In genomic region chr1:92074446-92074845, GRCh38 we compare ENCODE assay signal across 1 cellular context. TPM values are rescaled to one million over a fixed set of nuclear protein-coding genes. Genes with fewer than 3 reads are reported as not detected.
"Had no signal": no experiment of that assay in that cellular context is flagged by ENCODE, and none has a peak within 500 bp of the region (broad histone marks: within the 10 kb centered on the region; RNA-seq: fewer than 3 reads in every experiment).

No MANE protein-coding gene starts in this region.

RNA-seq across cellular contexts. Expression of gene EPHX4, which starts 44.7 kb away (rescaled TPM):
- total RNA-seq: GM12878 had no signal
- polyA plus RNA-seq: GM12878 had no signal
